Comparison of ENCODE assay signal across 16 cellular contexts in the genomic region with DNA sequence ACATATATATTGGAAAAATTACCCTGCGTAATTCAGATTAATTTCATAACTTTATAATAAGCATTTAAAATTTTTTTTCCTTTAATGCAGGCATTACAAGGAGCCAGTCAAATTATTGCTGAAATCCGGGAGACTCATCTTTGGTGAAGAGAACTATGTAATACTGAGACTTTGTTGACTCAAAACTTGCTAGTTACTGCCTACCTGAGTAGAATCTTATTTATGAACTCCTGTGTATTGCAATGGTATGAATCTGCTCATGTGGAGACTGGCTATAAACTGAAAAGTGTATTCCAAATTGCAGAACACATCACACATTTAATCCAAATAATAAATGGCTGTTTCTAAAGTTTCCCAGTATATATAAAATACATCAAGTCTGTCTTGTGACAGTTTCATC. TPM values are rescaled to one million over a fixed set of nuclear protein-coding genes. Genes with fewer than 3 reads are reported as not detected.
DNase-seq lines count a peak whose midpoint lies in the region; ATAC-seq lines count a peak whose summit lies in the region.
"Had no signal": no experiment of that assay in that cellular context is flagged by ENCODE, and none has a peak within 500 bp of the region (broad histone marks: within the 10 kb centered on the region; RNA-seq: fewer than 3 reads in every experiment).

No MANE protein-coding gene starts in this region.

- H3K27me3 Mint-ChIP-seq in activated CD4-positive, alpha-beta T cell treated with anti-CD3 and anti-CD28 coated beads for 36 hours = no peaks in the 10 kb centered on the region
- H3K27me3 Mint-ChIP-seq in activated T-cell treated with anti-CD3 and anti-CD28 coated beads, Interleukin-2, amount 50 U/mL, for 24 hours = no peaks in the 10 kb centered on the region
- no peaks in the 10 kb centered on the region for H3K27me3 Mint-ChIP-seq in activated naive CD8-positive, alpha-beta T cell
- H3K27me3 Mint-ChIP-seq in activated naive CD8-positive, alpha-beta T cell treated with anti-CD3 and anti-CD28 coated beads for 36 hours = no peaks in the 10 kb centered on the region
- H3K27me3 Mint-ChIP-seq: B cell; CD4-positive, alpha-beta T cell; CD8-positive, alpha-beta memory T cell had no signal

- no peak overlapping the region for H3K4me3 Mint-ChIP-seq in activated CD4-positive, alpha-beta T cell treated with anti-CD3 and anti-CD28 coated beads for 36 hours
- H3K4me3 Mint-ChIP-seq in activated T-cell treated with anti-CD3 and anti-CD28 coated beads, Interleukin-2, amount 50 U/mL, for 24 hours = no peak overlapping the region
- H3K4me3 Mint-ChIP-seq in activated naive CD8-positive, alpha-beta T cell = no peak overlapping the region
- no peak overlapping the region for H3K4me3 Mint-ChIP-seq in activated naive CD8-positive, alpha-beta T cell treated with anti-CD3 and anti-CD28 coated beads for 36 hours
- H3K4me3 Mint-ChIP-seq: B cell; CD4-positive, alpha-beta T cell; CD8-positive, alpha-beta memory T cell; GM23338; H9 had no signal

- CTCF ChIA-PET in activated CD4-positive, alpha-beta T cell treated with anti-CD3 and anti-CD28 coated beads for 36 hours (lab: Charles Lee) = interaction anchor here (3.0 to 3.1 kb wide), 2 partner anchors 12 kb away, joined by 12 to 15 read pairs; a partner anchor contains a TSS

- H3K4me1 Mint-ChIP-seq in activated CD4-positive, alpha-beta T cell treated with anti-CD3 and anti-CD28 coated beads for 36 hours = peaks cover 16% of the 10 kb centered on the region
- H3K4me1 Mint-ChIP-seq in activated T-cell treated with anti-CD3 and anti-CD28 coated beads, Interleukin-2, amount 50 U/mL, for 24 hours (ENCODE audit: low read depth) = peaks cover 25% of the 10 kb centered on the region
- H3K4me1 Mint-ChIP-seq in activated naive CD8-positive, alpha-beta T cell (ENCODE audit: low read depth) = peaks cover 12% of the 10 kb centered on the region
- peaks cover 5% of the 10 kb centered on the region for H3K4me1 Mint-ChIP-seq in activated naive CD8-positive, alpha-beta T cell treated with anti-CD3 and anti-CD28 coated beads for 36 hours
- H3K4me1 Mint-ChIP-seq: B cell had no signal

- no peak overlapping the region for H3K27ac Mint-ChIP-seq in activated CD4-positive, alpha-beta T cell treated with anti-CD3 and anti-CD28 coated beads for 36 hours
- H3K27ac Mint-ChIP-seq in activated T-cell treated with anti-CD3 and anti-CD28 coated beads, Interleukin-2, amount 50 U/mL, for 24 hours = peak overlapping the region; percentile 60
- H3K27ac Mint-ChIP-seq in activated naive CD8-positive, alpha-beta T cell = peak overlapping the region; percentile 46
- H3K27ac Mint-ChIP-seq in activated naive CD8-positive, alpha-beta T cell treated with anti-CD3 and anti-CD28 coated beads for 36 hours = no peak overlapping the region
- H3K27ac Mint-ChIP-seq: B cell; CD4-positive, alpha-beta T cell; GM23338; H9 had no signal

- no peak for DNase-seq in activated CD4-positive, alpha-beta T cell treated with anti-CD3 and anti-CD28 coated beads for 36 hours
- DNase-seq in activated CD4-positive, alpha-beta T cell treated with anti-CD3 and anti-CD28 coated beads, Interleukin-2, amount 50 U/mL, for 48 hours = no peak
- no peak for DNase-seq in activated T-cell treated with anti-CD3 and anti-CD28 coated beads, Interleukin-2, amount 50 U/mL, for 24 hours
- no peak for DNase-seq in activated T-cell treated with anti-CD3 and anti-CD28 coated beads, Interleukin-2, amount 50 U/mL, for 48 hours
- DNase-seq in activated naive CD8-positive, alpha-beta T cell treated with anti-CD3 and anti-CD28 coated beads for 36 hours = no peak
- DNase-seq: CD4-positive, alpha-beta T cell; CD8-positive, alpha-beta memory T cell; DMS 273 treated with DMSO at 0.1 percent for 48 hours; DMS79; EL; H9 had no signal

- intact Hi-C loops in activated CD4-positive, alpha-beta T cell treated with anti-CD3 and anti-CD28 coated beads for 36 hours (cut with DNase I, micrococcal nuclease) = loop anchor here in 1 of 2 experiments (5.0 kb wide), 1 partner anchor 61 kb away; no protein-coding TSS in a partner anchor

- H3K9me3 Mint-ChIP-seq in activated CD4-positive, alpha-beta T cell treated with anti-CD3 and anti-CD28 coated beads for 36 hours (ENCODE audit: low read depth) = no peaks in the 10 kb centered on the region
- H3K9me3 Mint-ChIP-seq in activated T-cell treated with anti-CD3 and anti-CD28 coated beads, Interleukin-2, amount 50 U/mL, for 24 hours = no peaks in the 10 kb centered on the region
- no peaks in the 10 kb centered on the region for H3K9me3 Mint-ChIP-seq in activated naive CD8-positive, alpha-beta T cell (ENCODE audit: low read depth)
- H3K9me3 Mint-ChIP-seq in activated naive CD8-positive, alpha-beta T cell treated with anti-CD3 and anti-CD28 coated beads for 36 hours = no peaks in the 10 kb centered on the region
- H3K9me3 Mint-ChIP-seq: CD4-positive, alpha-beta T cell; CD8-positive, alpha-beta memory T cell; GM23338; H9 had no signal

- ATAC-seq in activated CD4-positive, alpha-beta T cell treated with anti-CD3 and anti-CD28 coated beads for 36 hours = peak; percentile 47
- ATAC-seq: GM12878, GM23338, HCT116 had no signal

- POLR2A ChIA-PET in activated CD4-positive, alpha-beta T cell treated with anti-CD3 and anti-CD28 coated beads for 36 hours (lab: Charles Lee) = interaction anchor here (0.6 kb wide), 1 partner anchor 12 kb away, joined by 3 read pairs; a partner anchor contains a TSS

- H3K36me3 Mint-ChIP-seq in activated CD4-positive, alpha-beta T cell treated with anti-CD3 and anti-CD28 coated beads for 36 hours (ENCODE audit: low read depth) = peaks cover 47% of the 10 kb centered on the region
- peaks cover 97% of the 10 kb centered on the region for H3K36me3 Mint-ChIP-seq in activated T-cell treated with anti-CD3 and anti-CD28 coated beads, Interleukin-2, amount 50 U/mL, for 24 hours (ENCODE audit: low read depth)
- H3K36me3 Mint-ChIP-seq in activated naive CD8-positive, alpha-beta T cell = peaks cover 2% of the 10 kb centered on the region
- H3K36me3 Mint-ChIP-seq in activated naive CD8-positive, alpha-beta T cell treated with anti-CD3 and anti-CD28 coated beads for 36 hours = peaks cover 12% of the 10 kb centered on the region

RNA-seq across cellular contexts. Expression of a gene that starts 12.4 kb away (rescaled TPM):
- total RNA-seq in activated CD4-positive, alpha-beta T cell treated with anti-CD3 and anti-CD28 coated beads for 36 hours = 10 to 100 TPM; 33.0 to 45.9 TPM
- 10 to 100 TPM; 38.3 to 41.0 TPM for total RNA-seq in activated naive CD8-positive, alpha-beta T cell treated with anti-CD3 and anti-CD28 coated beads for 36 hours

Comparison
In these comparisons a context has a peak if more than half of its experiments do, and no peak if none do; other contexts are left out.
1. H3K27ac Mint-ChIP-seq: peak in activated T-cell treated with anti-CD3 and anti-CD28 coated beads, Interleukin-2, amount 50 U/mL, for 24 hours (single experiment) and activated naive CD8-positive, alpha-beta T cell (single experiment); none in activated CD4-positive, alpha-beta T cell treated with anti-CD3 and anti-CD28 coated beads for 36 hours (single experiment) and activated naive CD8-positive, alpha-beta T cell treated with anti-CD3 and anti-CD28 coated beads for 36 hours (single experiment).